Comparison of ENCODE assay signal across 9 cellular contexts in the genomic region with DNA sequence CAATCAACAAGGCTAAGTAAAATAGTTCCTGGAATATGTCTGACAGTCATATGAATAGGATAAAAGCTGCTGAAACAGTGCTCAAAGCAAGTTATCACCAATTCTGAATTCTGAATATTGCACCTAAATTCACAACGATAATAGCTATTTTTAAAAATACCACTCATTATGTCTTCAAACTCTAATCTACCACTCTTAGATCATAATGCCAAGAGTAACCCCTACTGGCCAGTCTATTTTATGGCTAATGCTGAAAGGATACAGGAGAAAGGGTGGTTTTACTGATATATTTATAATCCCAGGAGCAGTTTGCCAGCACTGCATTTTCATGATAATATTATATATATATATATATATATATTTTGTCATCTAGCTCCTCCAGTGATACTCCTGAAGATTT.
DNase-seq lines count a peak whose midpoint lies in the region; FAIRE-seq and TF ChIP-seq lines count a peak whose summit lies in the region.
"Had no signal": no experiment of that assay in that cellular context is flagged by ENCODE, and none has a peak within 500 bp of the region (broad histone marks: within the 10 kb centered on the region; RNA-seq: fewer than 3 reads in every experiment).

No MANE protein-coding gene starts in this region.

- H3K4me3 ChIP-seq in colonic mucosa (no peak overlapping the region), small intestine (ENCODE audit: low read depth in 1 of 2, low read length in 2 of 2) (no peak overlapping the region)
- H3K4me3 ChIP-seq: BLaER1 had no signal

- H3K27me3 ChIP-seq in colonic mucosa, result no peaks in the 10 kb centered on the region
- no peaks in the 10 kb centered on the region for H3K27me3 ChIP-seq in small intestine (ENCODE audit: control insufficient read depth in 2 of 2, insufficient read depth in 2 of 2, low read length in 2 of 2)
- H3K27me3 ChIP-seq: BLaER1 had no signal

- intact Hi-C loops in colonic mucosa (cut with DNase I), result loop anchor here (10.0 kb wide), 1 partner anchor 64 kb away; no protein-coding TSS in a partner anchor

- no peaks in the 10 kb centered on the region for H3K4me1 ChIP-seq in colonic mucosa
- H3K4me1 ChIP-seq in small intestine (ENCODE audit: control insufficient read depth in 2 of 2, insufficient read depth in 1 of 2, low read depth in 1 of 2, low read length in 1 of 2), result peaks cover 2 to 15% of the 10 kb centered on the region in 2 donors

- H3K27ac ChIP-seq in KOPT-K1 (ENCODE audit: low read depth, low read length, poor library complexity, severe bottlenecking) (peak overlapping the region; percentile 50), colonic mucosa (no peak overlapping the region), small intestine (ENCODE audit: low read depth in 1 of 2, low read length in 1 of 2) (no peak overlapping the region)
- H3K27ac ChIP-seq: BLaER1 had no signal

- WGBS in small intestine, 3 donors, result 18 to 50% (median 27%) methylated on average over 1 of the region's 1 CpG

- no peak for FAIRE-seq in small intestine (lab: Jason Lieb, UNC)

- DNase-seq in NCI-H2196 treated with DMSO at 0.1 percent for 48 hours (lab: John Stamatoyannopoulos, UW; ENCODE audit: unreplicated experiment), result peak; percentile 9
- no peak for DNase-seq in NCI-H2196 (lab: John Stamatoyannopoulos, UW; ENCODE audit: unreplicated experiment)
- DNase-seq in colonic mucosa, result no peak
- peak; percentile 19 for DNase-seq in small intestine
- no peak for DNase-seq in germinal center (ENCODE audit: low spot score)
- DNase-seq in CD1c-positive myeloid dendritic cell (ENCODE audit: extremely low spot score), result no peak
- no peak for DNase-seq in stimulated activated CD4-positive, alpha-beta T cell treated with anti-CD3 and anti-CD28 coated beads, Interleukin-4, amount 100 ng/mL, for 1 hour

- peak; percentile 13 for TF ChIP-seq CTCF in colonic mucosa (IDR thresholded peaks at IDR 0.05)

- H3K9me3 ChIP-seq in KOPT-K1 (ENCODE audit: insufficient read depth, low read length, poor library complexity, severe bottlenecking), result no peaks in the 10 kb centered on the region
- H3K9me3 ChIP-seq in colonic mucosa, result no peaks in the 10 kb centered on the region
- H3K9me3 ChIP-seq in small intestine (ENCODE audit: control insufficient read depth, low read depth), result no peaks in the 10 kb centered on the region
- H3K9me3 ChIP-seq: BLaER1 had no signal

- H3K36me3 ChIP-seq in KOPT-K1 (ENCODE audit: insufficient read depth, low read length) (no peaks in the 10 kb centered on the region), colonic mucosa (no peaks in the 10 kb centered on the region), small intestine (ENCODE audit: control insufficient read depth in 2 of 2, insufficient read depth in 2 of 2, low read length in 2 of 2) (no peaks in the 10 kb centered on the region)
- H3K36me3 ChIP-seq: BLaER1 had no signal

- no peak overlapping the region for H3K9ac ChIP-seq in colonic mucosa (ENCODE audit: low read depth in 2 of 2, low read length in 2 of 2)
- H3K9ac ChIP-seq: BLaER1 had no signal

Comparison
In these comparisons a context has a peak if more than half of its experiments do, and no peak if none do; other contexts are left out.
1. DNase-seq: peak in NCI-H2196 treated with DMSO at 0.1 percent for 48 hours (single experiment) and small intestine (single experiment); none in NCI-H2196 (single experiment), colonic mucosa (single experiment), germinal center (single experiment), CD1c-positive myeloid dendritic cell (single experiment) and stimulated activated CD4-positive, alpha-beta T cell treated with anti-CD3 and anti-CD28 coated beads, Interleukin-4, amount 100 ng/mL, for 1 hour (single experiment).